26 cellular contexts compared by ENCODE assay signal in the genomic region with DNA sequence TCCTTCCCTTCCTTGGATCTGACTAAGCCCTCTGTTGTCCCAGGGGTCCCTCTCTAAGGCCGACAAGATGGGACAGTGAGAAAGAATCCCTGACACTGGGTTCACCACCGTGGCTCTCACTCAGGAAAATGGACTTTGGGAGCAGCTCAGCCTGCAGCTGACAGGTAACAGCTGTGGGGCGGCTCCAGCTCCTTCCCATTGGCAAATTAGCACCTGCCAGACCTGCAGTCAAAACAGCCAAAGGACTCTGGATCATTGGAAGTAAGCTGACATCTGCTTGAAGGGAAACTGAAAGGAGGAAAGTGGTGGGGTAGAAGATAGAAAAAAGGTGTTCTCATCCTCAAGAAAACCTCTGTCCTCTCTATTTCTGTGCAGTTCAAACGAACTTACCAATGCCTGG. TPM values are rescaled to one million over a fixed set of nuclear protein-coding genes. Genes with fewer than 3 reads are reported as not detected.
DNase-seq lines count a peak whose midpoint lies in the region; ATAC-seq and TF ChIP-seq lines count a peak whose summit lies in the region.
"Had no signal": no experiment of that assay in that cellular context is flagged by ENCODE, and none has a peak within 500 bp of the region (broad histone marks: within the 10 kb centered on the region; RNA-seq: fewer than 3 reads in every experiment).

No MANE protein-coding gene starts in this region.

- H3K9me3 Mint-ChIP-seq in endodermal cell (no peaks in the 10 kb centered on the region), neural progenitor cell (no peaks in the 10 kb centered on the region)
- H3K9me3 Mint-ChIP-seq in activated T-cell treated with anti-CD3 and anti-CD28 coated beads, Interleukin-2, amount 50 U/mL, for 4 hours = no peaks in the 10 kb centered on the region
- H3K9me3 Mint-ChIP-seq: CD4-positive, alpha-beta T cell; IgD-negative memory B cell; T-cell had no signal

- H4K20me1 ChIP-seq in neural progenitor cell (ENCODE audit: low read depth) = no peaks in the 10 kb centered on the region
- H4K20me1 ChIP-seq: BLaER1 treated with 17β-estradiol and CSF1 and Interleukin-3, amounts not matched to agents 10 nM and 100 nM had no signal

- no peak overlapping the region for H3K9ac ChIP-seq in endodermal cell (ENCODE audit: extremely low read depth, low read length, poor library complexity, severe bottlenecking)
- H3K9ac ChIP-seq in neural progenitor cell = no peak overlapping the region
- H3K9ac ChIP-seq: BLaER1 treated with 17β-estradiol and CSF1 and Interleukin-3, amounts not matched to agents 10 nM and 100 nM; KMS-11 had no signal

- H3K36me3 ChIP-seq in endodermal cell (ENCODE audit: control insufficient read depth, insufficient read depth, low read length) = no peaks in the 10 kb centered on the region
- no peaks in the 10 kb centered on the region for H3K36me3 ChIP-seq in neural progenitor cell

- H3K27ac Mint-ChIP-seq in endodermal cell (no peak overlapping the region), neural progenitor cell (peak overlapping the region; percentile 24)
- H3K27ac Mint-ChIP-seq: CD4-positive, alpha-beta T cell; IgD-negative memory B cell; T-cell had no signal

- no peak overlapping the region for H3K27ac ChIP-seq in endodermal cell (ENCODE audit: low read depth, low read length)
- no peak overlapping the region for H3K27ac ChIP-seq in neural progenitor cell
- H3K27ac ChIP-seq: A549; BLaER1 treated with 17β-estradiol and CSF1 and Interleukin-3, amounts not matched to agents 10 nM and 100 nM; KMS-11; RWPE1 had no signal

- DNase-seq in COLO668 (lab: John Stamatoyannopoulos, UW; ENCODE audit: unreplicated experiment) (peak; percentile 1), NCI-H2171 (lab: John Stamatoyannopoulos, UW) (peak; percentile 13), endodermal cell (peak; percentile 35), neural progenitor cell (ENCODE audit: low spot score) (no peak), COLO829 (ENCODE audit: low spot score) (no peak)
- DNase-seq in activated T-cell treated with anti-CD3 and anti-CD28 coated beads, Interleukin-2, amount 50 U/mL, for 4 hours = no peak
- DNase-seq: AML-193; Caco-2; CD4-positive, alpha-beta T cell; HCEC 1CT; NCI-H1048; NCI-H1417; NCI-H1694 treated with DMSO at 0.1 percent for 48 hours; NCI-H2081; NCI-H226; NCI-H510A; NCI-H748 treated with DMSO at 0.1 percent for 48 hours; SHP77; T-cell had no signal

- no peak for ATAC-seq in activated T-cell treated with anti-CD3 and anti-CD28 coated beads, Interleukin-2, amount 50 U/mL, for 4 hours
- no peak for ATAC-seq in HG03159 (IDR thresholded peaks at IDR 0.05; ENCODE audit: unreplicated experiment)
- ATAC-seq: A549, T-cell had no signal

- H2AFZ ChIP-seq in neural progenitor cell (replicated peaks) = no peak overlapping the region

- no peaks in the 10 kb centered on the region for H3K79me2 ChIP-seq in neural progenitor cell (ENCODE audit: low read depth)

- H3K4me1 ChIP-seq in endodermal cell (ENCODE audit: control insufficient read depth, insufficient read depth, low read length) (no peaks in the 10 kb centered on the region), neural progenitor cell (peaks cover 17% of the 10 kb centered on the region)
- H3K4me1 ChIP-seq: A549; BLaER1 treated with 17β-estradiol and CSF1 and Interleukin-3, amounts not matched to agents 10 nM and 100 nM; Caco-2 had no signal

- H3K36me3 Mint-ChIP-seq in endodermal cell (ENCODE audit: low read depth) (no peaks in the 10 kb centered on the region), neural progenitor cell (no peaks in the 10 kb centered on the region)
- peaks cover 5% of the 10 kb centered on the region for H3K36me3 Mint-ChIP-seq in activated T-cell treated with anti-CD3 and anti-CD28 coated beads, Interleukin-2, amount 50 U/mL, for 4 hours (ENCODE audit: insufficient read depth)

- no peak for TF ChIP-seq CTCF in endodermal cell (conservative IDR thresholded peaks at IDR 0.05)
- TF ChIP-seq CTCF in neural progenitor cell (IDR thresholded peaks at IDR 0.05) = no peak

- WGBS in endodermal cell (ENCODE audit: insufficient coverage in 1 of 2, insufficient read length in 1 of 2), 2 experiments = 81 to 93% methylated on average over 3 to 4 of the region's 4 CpGs

- H3K4me2 ChIP-seq in neural progenitor cell = no peak overlapping the region
- H3K4me2 ChIP-seq: A549; BLaER1 treated with 17β-estradiol and CSF1 and Interleukin-3, amounts not matched to agents 10 nM and 100 nM; KMS-11 had no signal

- H3K27me3 Mint-ChIP-seq in endodermal cell (ENCODE audit: insufficient read depth) = no peaks in the 10 kb centered on the region
- peaks cover 9% of the 10 kb centered on the region for H3K27me3 Mint-ChIP-seq in neural progenitor cell (ENCODE audit: insufficient read depth, low read depth)
- no peaks in the 10 kb centered on the region for H3K27me3 Mint-ChIP-seq in activated T-cell treated with anti-CD3 and anti-CD28 coated beads, Interleukin-2, amount 50 U/mL, for 4 hours (ENCODE audit: low read depth)
- H3K27me3 Mint-ChIP-seq: CD4-positive, alpha-beta T cell; IgD-negative memory B cell had no signal

- H3F3A ChIP-seq in neural progenitor cell (ENCODE audit: low read depth) = no peaks in the 10 kb centered on the region

- H3K4me3 Mint-ChIP-seq in endodermal cell (no peak overlapping the region), neural progenitor cell (no peak overlapping the region)
- H3K4me3 Mint-ChIP-seq in activated T-cell treated with anti-CD3 and anti-CD28 coated beads, Interleukin-2, amount 50 U/mL, for 4 hours = no peak overlapping the region
- H3K4me3 Mint-ChIP-seq: CD4-positive, alpha-beta T cell; IgD-negative memory B cell; T-cell had no signal

- H3K4me1 Mint-ChIP-seq in endodermal cell (peaks cover 11% of the 10 kb centered on the region), neural progenitor cell (peaks cover 17% of the 10 kb centered on the region)
- H3K4me1 Mint-ChIP-seq in activated T-cell treated with anti-CD3 and anti-CD28 coated beads, Interleukin-2, amount 50 U/mL, for 4 hours (ENCODE audit: low read depth) = no peaks in the 10 kb centered on the region

- H3K4me3 ChIP-seq in endodermal cell (ENCODE audit: low read length) = no peak overlapping the region
- H3K4me3 ChIP-seq in neural progenitor cell = no peak overlapping the region
- H3K4me3 ChIP-seq: A549; BLaER1 treated with 17β-estradiol and CSF1 and Interleukin-3, amounts not matched to agents 10 nM and 100 nM had no signal

- H3K27me3 ChIP-seq in endodermal cell (ENCODE audit: control insufficient read depth, insufficient read depth, low read length, poor library complexity, severe bottlenecking) = no peaks in the 10 kb centered on the region
- H3K27me3 ChIP-seq in neural progenitor cell = no peaks in the 10 kb centered on the region
- H3K27me3 ChIP-seq: BLaER1 treated with 17β-estradiol and CSF1 and Interleukin-3, amounts not matched to agents 10 nM and 100 nM had no signal

- no peaks in the 10 kb centered on the region for H3K9me3 ChIP-seq in endodermal cell (ENCODE audit: control insufficient read depth, low read length)
- H3K9me3 ChIP-seq in neural progenitor cell (ENCODE audit: low read depth) = no peaks in the 10 kb centered on the region
- H3K9me3 ChIP-seq: A549; BLaER1 treated with 17β-estradiol and CSF1 and Interleukin-3, amounts not matched to agents 10 nM and 100 nM; Caco-2 had no signal

RNA-seq across cellular contexts. Expression of a gene that starts 53.5 kb away (rescaled TPM):
- total RNA-seq in endodermal cell (1 to 10 TPM; 2.1 to 3.9 TPM), neural progenitor cell (ENCODE audit: low replicate concordance) (0.34 and 0.51 TPM in 2 replicates)
- 0.64 TPM for polyA plus RNA-seq in endodermal cell (2013, experiment 1 of 2)
- 0.54 TPM for polyA plus RNA-seq in endodermal cell (2013, experiment 2 of 2)
- not detected for total RNA-seq in activated T-cell treated with anti-CD3 and anti-CD28 coated beads, Interleukin-2, amount 50 U/mL, for 4 hours
- total RNA-seq: Caco-2; CD4-positive, alpha-beta T cell; SK-MEL-5; T-cell had no signal
- polyA plus RNA-seq: A549, IgD-negative memory B cell had no signal

Comparison
In these comparisons a context has a peak if more than half of its experiments do, and no peak if none do; other contexts are left out.
1. DNase-seq: peak in COLO668 (single experiment), NCI-H2171 (single experiment) and endodermal cell (single experiment); none in neural progenitor cell (single experiment), COLO829 (single experiment) and activated T-cell treated with anti-CD3 and anti-CD28 coated beads, Interleukin-2, amount 50 U/mL, for 4 hours (single experiment).